In the genomic region with DNA sequence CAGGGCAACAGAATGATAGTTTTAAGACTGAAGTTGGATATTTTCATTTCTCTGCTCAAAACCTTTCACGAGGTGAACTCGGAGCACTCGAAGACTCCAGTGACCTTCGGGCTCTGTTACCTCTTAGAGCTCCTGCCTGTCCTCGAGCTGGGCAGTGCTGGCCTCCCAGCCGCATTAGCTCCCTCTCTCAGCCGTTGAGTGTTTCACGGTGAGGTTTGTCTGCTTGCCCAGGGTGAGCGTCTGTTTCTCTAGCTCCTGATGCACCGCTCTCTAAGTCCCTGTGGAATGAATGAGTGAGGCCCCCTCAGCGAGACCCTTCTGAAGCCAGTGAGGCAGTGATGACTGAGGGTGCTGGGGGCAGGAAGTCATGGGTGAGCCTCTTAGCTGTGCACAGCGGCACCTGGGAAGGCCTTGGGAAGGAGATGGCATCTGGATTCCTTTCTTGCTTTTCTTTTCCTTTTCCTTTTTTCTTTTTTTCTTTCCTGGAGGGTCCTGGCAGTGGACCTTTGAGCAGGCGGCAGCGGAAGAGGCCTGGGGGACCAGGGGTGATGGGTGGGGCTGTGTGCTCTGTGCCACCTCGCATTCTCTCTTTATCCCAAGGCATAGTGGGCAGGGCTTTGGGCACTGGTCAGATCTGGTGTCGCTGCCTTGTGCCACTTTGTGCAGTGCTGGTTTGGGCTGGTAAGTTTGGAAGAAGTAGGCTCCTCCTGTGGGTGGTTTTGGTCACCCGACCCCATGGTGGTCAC, we compare ENCODE assay signal across 9 cellular contexts. TPM values are rescaled to one million over a fixed set of nuclear protein-coding genes. Genes with fewer than 3 reads are reported as not detected.
DNase-seq lines count a peak whose midpoint lies in the region; ATAC-seq, FAIRE-seq and TF ChIP-seq lines count a peak whose summit lies in the region.
"Had no signal": no experiment of that assay in that cellular context is flagged by ENCODE, and none has a peak within 500 bp of the region (broad histone marks: within the 10 kb centered on the region; RNA-seq: fewer than 3 reads in every experiment).

No MANE protein-coding gene starts in this region.

- H3K9ac ChIP-seq in kidney (ENCODE audit: low read length in 2 of 2): peak overlapping the region; percentile 48 to 72

- H3K4me1 ChIP-seq in ACC112 (ENCODE audit: control insufficient read depth, insufficient read depth, low read length, unreplicated experiment) (peaks cover 12% of the 10 kb centered on the region), GM23338 (ENCODE audit: insufficient read depth) (peaks cover 21% of the 10 kb centered on the region), kidney (ENCODE audit: control insufficient read depth in 1 of 2, insufficient read depth in 1 of 2, low read depth in 1 of 2, low read length in 2 of 2) (peaks cover 22 to 24% of the 10 kb centered on the region in 2 donors)

- H2AFZ ChIP-seq in ACC112 (ENCODE audit: low read length, unreplicated experiment): no peak overlapping the region
- H2AFZ ChIP-seq in GM23338: no peak overlapping the region

- H3K4me2 ChIP-seq in GM23338: peak overlapping the region; percentile 72

- H3K4me3 ChIP-seq in ACC112 (ENCODE audit: low read depth, low read length) (peak overlapping the region; percentile 68), GM23338 (peak overlapping the region; percentile 39; the same call in 1 of the 2 replicates), kidney (ENCODE audit: low read length in 2 of 2) (peak overlapping the region in 1 of 2 donors; percentile 38)

- H3K9me3 ChIP-seq in kidney (ENCODE audit: control insufficient read depth in 1 of 2, low read length in 2 of 2): no peaks in the 10 kb centered on the region

- no peak for FAIRE-seq in kidney (lab: Jason Lieb, UNC)

- peak overlapping the region; percentile 99 for H3K4me3 Mint-ChIP-seq in GM23338
- H3K4me3 Mint-ChIP-seq in activated T-helper 17 cell treated with anti-CD3 and anti-CD28 coated beads, Interleukin-2, amount 50 U/mL, for 72 hours: peak overlapping the region; percentile 100

- peaks cover 21% of the 10 kb centered on the region for H4K20me1 ChIP-seq in GM23338 (replicated peaks; ENCODE audit: insufficient read depth)

- no peak for DNase-seq in GM23338 (ENCODE audit: low spot score)
- DNase-seq in kidney: peak; percentile 54
- DNase-seq in NCI-H1930 (lab: John Stamatoyannopoulos, UW): no peak
- no peak for DNase-seq in kidney tubule cell (ENCODE audit: low spot score)
- no peak for DNase-seq in hippocampal formation (lab: John Stamatoyannopoulos, UW)
- no peak for DNase-seq in NK-92 treated with Interleukin-12 subunit alpha and Interleukin-12 subunit beta, amount 100 ng/mL, for 24 hours (lab: John Stamatoyannopoulos, UW)
- DNase-seq: effector CD8-positive, alpha-beta T cell had no signal

- H3K36me3 ChIP-seq in ACC112 (ENCODE audit: insufficient read depth, low read length): no peaks in the 10 kb centered on the region
- no peaks in the 10 kb centered on the region; the same call in 1 of the 2 replicates for H3K36me3 ChIP-seq in GM23338 (ENCODE audit: insufficient read depth)
- H3K36me3 ChIP-seq in kidney (ENCODE audit: control insufficient read depth in 1 of 2, insufficient read depth in 2 of 2, low read length in 2 of 2): peaks cover 5 to 11% of the 10 kb centered on the region in 2 donors

- ATAC-seq in GM23338: no peak
- no peak for ATAC-seq in activated T-helper 17 cell treated with anti-CD3 and anti-CD28 coated beads, Interleukin-2, amount 50 U/mL, for 72 hours (replicated peaks)

- no peaks in the 10 kb centered on the region for H3K9me3 Mint-ChIP-seq in GM23338
- no peaks in the 10 kb centered on the region for H3K9me3 Mint-ChIP-seq in activated T-helper 17 cell treated with anti-CD3 and anti-CD28 coated beads, Interleukin-2, amount 50 U/mL, for 72 hours

- H3K27me3 ChIP-seq in ACC112 (ENCODE audit: insufficient read depth, low read length) (0 out of 2 replicates have a peak, but pooled peaks cover 1% of the 10 kb centered on the region), GM23338 (ENCODE audit: insufficient read depth) (no peaks in the 10 kb centered on the region)

- H3F3A ChIP-seq in GM23338 (replicated peaks; ENCODE audit: low read depth): 0 out of 2 replicates have a peak, but pooled peaks cover 3% of the 10 kb centered on the region

- H3K27ac ChIP-seq in ACC112 (ENCODE audit: low read depth, low read length): no peak overlapping the region
- H3K27ac ChIP-seq in GM23338 (ENCODE audit: low read depth): no peak overlapping the region
- peak overlapping the region; percentile 78 to 81 for H3K27ac ChIP-seq in kidney (ENCODE audit: low read depth in 2 of 2, low read length in 2 of 2)

- no peaks in the 10 kb centered on the region for H3K9me2 ChIP-seq in GM23338 (ENCODE audit: insufficient read depth)

- peak overlapping the region; percentile 74 for H3K27ac Mint-ChIP-seq in GM23338
- H3K27ac Mint-ChIP-seq in activated T-helper 17 cell treated with anti-CD3 and anti-CD28 coated beads, Interleukin-2, amount 50 U/mL, for 72 hours: peak overlapping the region; percentile 98

- H3K4me1 Mint-ChIP-seq in GM23338: peaks cover 27% of the 10 kb centered on the region
- peaks cover 21% of the 10 kb centered on the region for H3K4me1 Mint-ChIP-seq in activated T-helper 17 cell treated with anti-CD3 and anti-CD28 coated beads, Interleukin-2, amount 50 U/mL, for 72 hours

- TF ChIP-seq CTCF in GM23338 (conservative IDR thresholded peaks at IDR 0.05; ENCODE audit: low read depth in 2 of 2) (no peak), kidney (IDR thresholded peaks at IDR 0.05; ENCODE audit: borderline replicate concordance, extremely low read depth, insufficient read depth) (no peak)

- intact Hi-C loops in kidney (cut with DNase I): no loop called here

- H3K79me2 ChIP-seq in ACC112 (ENCODE audit: control insufficient read depth, insufficient read depth, low read length, unreplicated experiment) (peaks cover 52% of the 10 kb centered on the region), GM23338 (replicated peaks; ENCODE audit: insufficient read depth) (peaks cover 67% of the 10 kb centered on the region)

- peaks cover 34% of the 10 kb centered on the region for H3K36me3 Mint-ChIP-seq in GM23338 (ENCODE audit: low read depth)
- H3K36me3 Mint-ChIP-seq in activated T-helper 17 cell treated with anti-CD3 and anti-CD28 coated beads, Interleukin-2, amount 50 U/mL, for 72 hours (ENCODE audit: low read depth): peaks cover 47% of the 10 kb centered on the region

- H3K27me3 Mint-ChIP-seq in GM23338 (ENCODE audit: insufficient read depth, low read depth, poor library complexity): peaks cover 14% of the 10 kb centered on the region
- H3K27me3 Mint-ChIP-seq in activated T-helper 17 cell treated with anti-CD3 and anti-CD28 coated beads, Interleukin-2, amount 50 U/mL, for 72 hours: no peaks in the 10 kb centered on the region

TF ChIP-seq in GM23338, 12 proteins besides CTCF, POLR2A, EP300 and RAD21 (continues in another document):
- TF ChIP-seq STAT1 (IDR thresholded peaks at IDR 0.05; ENCODE audit: unreplicated experiment) (no peak), NANOG (IDR thresholded peaks at IDR 0.05; ENCODE audit: borderline replicate concordance) (no peak), CREB1 (CRISPR knock-in tag; IDR thresholded peaks at IDR 0.05; ENCODE audit: low read depth) (no peak), ZNF331 (CRISPR knock-in tag; IDR thresholded peaks at IDR 0.05; ENCODE audit: low read depth) (no peak), JUNB (IDR thresholded peaks at IDR 0.05; ENCODE audit: unreplicated experiment) (no peak), EZH2phosphoT487 (IDR thresholded peaks at IDR 0.05; ENCODE audit: unreplicated experiment) (no peak)
- TF ChIP-seq, protein P1, sequence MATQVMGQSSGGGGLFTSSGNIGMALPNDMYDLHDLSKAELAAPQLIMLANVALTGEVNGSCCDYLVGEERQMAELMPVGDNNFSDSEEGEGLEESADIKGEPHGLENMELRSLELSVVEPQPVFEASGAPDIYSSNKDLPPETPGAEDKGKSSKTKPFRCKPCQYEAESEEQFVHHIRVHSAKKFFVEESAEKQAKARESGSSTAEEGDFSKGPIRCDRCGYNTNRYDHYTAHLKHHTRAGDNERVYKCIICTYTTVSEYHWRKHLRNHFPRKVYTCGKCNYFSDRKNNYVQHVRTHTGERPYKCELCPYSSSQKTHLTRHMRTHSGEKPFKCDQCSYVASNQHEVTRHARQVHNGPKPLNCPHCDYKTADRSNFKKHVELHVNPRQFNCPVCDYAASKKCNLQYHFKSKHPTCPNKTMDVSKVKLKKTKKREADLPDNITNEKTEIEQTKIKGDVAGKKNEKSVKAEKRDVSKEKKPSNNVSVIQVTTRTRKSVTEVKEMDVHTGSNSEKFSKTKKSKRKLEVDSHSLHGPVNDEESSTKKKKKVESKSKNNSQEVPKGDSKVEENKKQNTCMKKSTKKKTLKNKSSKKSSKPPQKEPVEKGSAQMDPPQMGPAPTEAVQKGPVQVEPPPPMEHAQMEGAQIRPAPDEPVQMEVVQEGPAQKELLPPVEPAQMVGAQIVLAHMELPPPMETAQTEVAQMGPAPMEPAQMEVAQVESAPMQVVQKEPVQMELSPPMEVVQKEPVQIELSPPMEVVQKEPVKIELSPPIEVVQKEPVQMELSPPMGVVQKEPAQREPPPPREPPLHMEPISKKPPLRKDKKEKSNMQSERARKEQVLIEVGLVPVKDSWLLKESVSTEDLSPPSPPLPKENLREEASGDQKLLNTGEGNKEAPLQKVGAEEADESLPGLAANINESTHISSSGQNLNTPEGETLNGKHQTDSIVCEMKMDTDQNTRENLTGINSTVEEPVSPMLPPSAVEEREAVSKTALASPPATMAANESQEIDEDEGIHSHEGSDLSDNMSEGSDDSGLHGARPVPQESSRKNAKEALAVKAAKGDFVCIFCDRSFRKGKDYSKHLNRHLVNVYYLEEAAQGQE (IDR thresholded peaks at IDR 0.05; ENCODE audit: unreplicated experiment): no peak

RNA-seq across cellular contexts. Expression of gene PSMG4, which starts 2.2 kb away (rescaled TPM):
- total RNA-seq in GM23338 (2014; rRNA removed; shearing (Covaris generic)): 30.6 and 37.2 TPM in 2 replicates
- polyA plus RNA-seq in GM23338 (2016; fragmentation: Nextera tagmentation; extraction: Ambion mirVana): 168 and 180 TPM in 2 replicates
- 10 to 100 TPM; 17.0 to 24.7 TPM for total RNA-seq in activated T-helper 17 cell treated with anti-CD3 and anti-CD28 coated beads, Interleukin-2, amount 50 U/mL, for 72 hours
- 24.9 TPM for total RNA-seq in kidney
- 36.8 TPM for polyA plus RNA-seq in kidney (ENCODE audit: insufficient read depth, low read depth, low replicate concordance)

RNA-seq across cellular contexts. Expression of gene TUBB2B, which starts 33.5 kb away (rescaled TPM):
- 794 and 802 TPM in 2 replicates for total RNA-seq in GM23338 (2014; rRNA removed; shearing (Covaris generic))
- polyA plus RNA-seq in GM23338 (2016; fragmentation: Nextera tagmentation; extraction: Ambion mirVana) (355 and 376 TPM in 2 replicates), kidney (ENCODE audit: insufficient read depth, low read depth, low replicate concordance) (46.1 TPM)
- total RNA-seq in activated T-helper 17 cell treated with anti-CD3 and anti-CD28 coated beads, Interleukin-2, amount 50 U/mL, for 72 hours: under 1 TPM in 1 of 2 donors, not detected in 1; 0.35 TPM
- total RNA-seq in kidney: 34.2 TPM

Comparison
In these comparisons a context has a peak if more than half of its experiments do, and no peak if none do; other contexts are left out.
1. H3K27ac ChIP-seq: peak in kidney (2 of 2); none in ACC112 (single experiment) and GM23338 (single experiment).
2. RNA of gene TUBB2B, which starts 33.5 kb away (total RNA-seq): 794 to 802 TPM in GM23338 and 34.2 TPM in kidney (single experiment); 0.35 TPM in activated T-helper 17 cell treated with anti-CD3 and anti-CD28 coated beads, Interleukin-2, amount 50 U/mL, for 72 hours; every median in the first group is over 10 times any median in the second.